ENCODE assay signal across 8 cellular contexts in the genomic region with DNA sequence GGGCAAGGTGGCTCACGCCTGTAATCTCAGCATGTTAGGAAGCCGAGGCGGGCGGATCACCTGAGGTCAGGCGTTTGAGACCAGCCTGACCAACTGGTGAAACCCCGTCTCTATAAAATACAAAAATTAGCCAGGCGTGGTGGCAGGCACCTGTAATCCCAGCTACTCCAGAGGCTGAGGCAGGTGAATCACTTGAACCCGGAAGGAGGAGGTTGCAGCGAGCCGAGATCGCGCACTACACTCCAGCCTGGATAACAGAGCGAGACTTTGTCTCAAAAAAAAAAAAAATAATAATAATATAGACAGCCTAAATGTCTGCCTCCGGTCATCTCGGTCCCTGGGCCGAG. TPM values are rescaled to one million over a fixed set of nuclear protein-coding genes. Genes with fewer than 3 reads are reported as not detected.
DNase-seq lines count a peak whose midpoint lies in the region; ATAC-seq, FAIRE-seq and TF ChIP-seq lines count a peak whose summit lies in the region.
"Not testable (repeated sequence)": the region's sequence is repeated elsewhere in the genome, so short reads cannot be mapped to it uniquely, and the experiment has no call there.

No MANE protein-coding gene starts in this region.

- not testable (repeated sequence) for H3K27me3 ChIP-seq in astrocyte (ENCODE audit: insufficient read depth, low read length); esophagus squamous epithelium; right lobe of liver; prostate gland (replicated peaks; ENCODE audit: insufficient read depth); tibial nerve

- peak overlapping the region; percentile 91 for H3K4me3 Mint-ChIP-seq in astrocyte (ENCODE audit: unreplicated experiment)

- H4K20me1 ChIP-seq in astrocyte (ENCODE audit: insufficient read depth, low read length), result not testable (repeated sequence)

- H3K9me3 Mint-ChIP-seq in astrocyte (ENCODE audit: unreplicated experiment), result not testable (repeated sequence)

- peak in 2 of 4 donors; percentile 8 to 20 for ATAC-seq in right lobe of liver

- H3K36me3 Mint-ChIP-seq in astrocyte (ENCODE audit: low read depth, unreplicated experiment), result not testable (repeated sequence)

- H3K4me3 ChIP-seq in Jurkat, Clone E6-1 (ENCODE audit: low read length), result peak overlapping the region; percentile 95
- H3K4me3 ChIP-seq in astrocyte (ENCODE audit: insufficient read depth, low read depth, low read length) (peak overlapping the region; percentile 80), esophagus squamous epithelium (peak overlapping the region; percentile 46 to 83 (median 78)), right lobe of liver (peak overlapping the region; percentile 70 to 91 (median 79)), prostate gland (peak overlapping the region; percentile 66 to 83), tibial nerve (peak overlapping the region; percentile 64 to 89 (median 74))

- WGBS in esophagus squamous epithelium, 2 donors, result 8 to 25% methylated on average over 14 to 15 of the region's 16 CpGs
- 8% methylated on average over 4 of the region's 16 CpGs for WGBS in right lobe of liver (ENCODE audit: insufficient coverage, low coverage, low lambda C conversion rate, missing lambda C conversion rate)
- 19% methylated on average over 16 of the region's 16 CpGs for WGBS in prostate gland
- WGBS in tibial nerve, 2 donors, result 10 to 31% methylated on average over 15 to 16 of the region's 16 CpGs

- not testable (repeated sequence) for FAIRE-seq in astrocyte (lab: Jason Lieb, UNC)

- H3K27ac ChIP-seq in VCaP (peak overlapping the region; percentile 89), astrocyte (ENCODE audit: low read depth, low read length) (peak overlapping the region; percentile 93), esophagus squamous epithelium (peak overlapping the region; percentile 88 to 97 (median 96)), right lobe of liver (peak overlapping the region; percentile 85 to 92 (median 92)), prostate gland (peak overlapping the region; percentile 82 to 89), tibial nerve (peak overlapping the region; percentile 82 to 95 (median 92))

- peaks cover 33% of the 10 kb centered on the region for H3K4me1 ChIP-seq in astrocyte (ENCODE audit: insufficient read depth, low read length)
- H3K4me1 ChIP-seq in esophagus squamous epithelium, result peaks cover 10 to 61% (median 38%) of the 10 kb centered on the region in 3 donors
- peaks cover 0 to 13% (median 4%) of the 10 kb centered on the region in 4 donors for H3K4me1 ChIP-seq in right lobe of liver
- not testable (repeated sequence) for H3K4me1 ChIP-seq in prostate gland (replicated peaks)
- H3K4me1 ChIP-seq in tibial nerve, result peaks cover 4 to 65% (median 17%) of the 10 kb centered on the region in 4 donors

- H3K27ac Mint-ChIP-seq in astrocyte (ENCODE audit: unreplicated experiment), result peak overlapping the region; percentile 88

- peaks cover 21% of the 10 kb centered on the region for H3K4me1 Mint-ChIP-seq in astrocyte (ENCODE audit: low read depth, unreplicated experiment)

- H3K9me3 ChIP-seq in astrocyte (ENCODE audit: insufficient read depth, low read depth, low read length); esophagus squamous epithelium; right lobe of liver; prostate gland; tibial nerve: not testable (repeated sequence)

- peaks cover 23% of the 10 kb centered on the region for H3K79me2 ChIP-seq in astrocyte (ENCODE audit: insufficient read depth, low read length)

- H3K36me3 ChIP-seq in astrocyte (ENCODE audit: insufficient read depth, low read length); right lobe of liver; prostate gland: not testable (repeated sequence)
- H3K36me3 ChIP-seq in esophagus squamous epithelium (peaks cover 0 to 25% (median 0%) of the 10 kb centered on the region in 3 donors), tibial nerve (peaks cover 0 to 14% (median 0%) of the 10 kb centered on the region in 3 donors)

- TF ChIP-seq CTCF in VCaP (conservative IDR thresholded peaks at IDR 0.05); astrocyte (IDR thresholded peaks at IDR 0.05; ENCODE audit: insufficient read depth, low read depth, low read length); esophagus squamous epithelium (IDR thresholded peaks at IDR 0.05); right lobe of liver (IDR thresholded peaks at IDR 0.05); prostate gland (IDR thresholded peaks at IDR 0.05); tibial nerve (IDR thresholded peaks at IDR 0.05): not testable (repeated sequence)

- TF ChIP-seq EP300 in tibial nerve (IDR thresholded peaks at IDR 0.05), result not testable (repeated sequence)

- H3K4me2 ChIP-seq in astrocyte (ENCODE audit: low read length), result peak overlapping the region; percentile 88

- intact Hi-C loops in esophagus squamous epithelium (cut with DNase I); right lobe of liver (cut with DNase I): not testable (repeated sequence)
- intact Hi-C loops in prostate gland (cut with DNase I), result loop anchor here (5.0 kb wide), 1 partner anchor 360 kb away; no protein-coding TSS in a partner anchor

- not testable (repeated sequence) for TF ChIP-seq POLR2A in esophagus squamous epithelium (IDR thresholded peaks at IDR 0.05); right lobe of liver (IDR thresholded peaks at IDR 0.05); prostate gland (IDR thresholded peaks at IDR 0.05); tibial nerve (IDR thresholded peaks at IDR 0.05)

- peak; percentile 43 for DNase-seq in COLO668 (lab: John Stamatoyannopoulos, UW; ENCODE audit: unreplicated experiment)
- DNase-seq in Jurkat, Clone E6-1 (ENCODE audit: low read depth, low spot score); astrocyte (ENCODE audit: low read depth); esophagus squamous epithelium (lab: John Stamatoyannopoulos, UW); prostate gland (ENCODE audit: low spot score); tibial nerve (ENCODE audit: low spot score in 2 of 2): not testable (repeated sequence)
- peak in 1 of 3 donors; percentile 40 for DNase-seq in right lobe of liver

- not testable (repeated sequence) for H3K27me3 Mint-ChIP-seq in astrocyte (ENCODE audit: low read depth, unreplicated experiment)

- peak overlapping the region; percentile 94 for H3K9ac ChIP-seq in astrocyte (ENCODE audit: low read length)

- peak overlapping the region; percentile 95 for H2AFZ ChIP-seq in astrocyte (ENCODE audit: low read depth, low read length)

RNA-seq across cellular contexts. Expression of a gene that starts 0.6 kb away (rescaled TPM):
- polyA plus RNA-seq in Jurkat, Clone E6-1 (2012; ENCODE audit: insufficient read depth, insufficient read length), result 46.6 TPM
- total RNA-seq in astrocyte (45.2 and 56.3 TPM in 2 replicates), esophagus squamous epithelium (10 to 100 TPM; 16.6 to 37.2 (median 17.8) TPM), right lobe of liver (10 to 100 TPM; 22.2 to 56.8 (median 39.6) TPM), prostate gland (10 to 100 TPM; 59.5 to 89.8 TPM), tibial nerve (100 to 1,000 TPM in 2 of 4 donors, 10 to 100 TPM in 2; 76.1 to 109 (median 94.4) TPM)

RNA-seq across cellular contexts. Expression of a gene that starts 49.0 kb away (rescaled TPM):
- 136 TPM for polyA plus RNA-seq in Jurkat, Clone E6-1 (2012; ENCODE audit: insufficient read depth, insufficient read length)
- total RNA-seq in astrocyte (331 and 359 TPM in 2 replicates), esophagus squamous epithelium (100 to 1,000 TPM; 174 to 267 (median 206) TPM), right lobe of liver (100 to 1,000 TPM; 205 to 296 (median 279) TPM), prostate gland (100 to 1,000 TPM; 320 to 397 TPM), tibial nerve (100 to 1,000 TPM; 262 to 296 (median 280) TPM)

RNA-seq across cellular contexts. Expression of a gene that starts 58.0 kb away (rescaled TPM):
- polyA plus RNA-seq in Jurkat, Clone E6-1 (2012; ENCODE audit: insufficient read depth, insufficient read length), result not detected
- total RNA-seq in astrocyte (1.4 and 1.7 TPM in 2 replicates), esophagus squamous epithelium (1 to 10 TPM in 3 of 4 donors, under 1 TPM in 1; 0.64 to 5.0 (median 2.2) TPM), right lobe of liver (1 to 10 TPM; 2.1 to 9.6 (median 3.1) TPM), prostate gland (10 to 100 TPM in 1 of 2 donors, 1 to 10 TPM in 1; 1.8 to 19.4 TPM), tibial nerve (1 to 10 TPM in 3 of 4 donors, under 1 TPM in 1; 0.78 to 3.1 (median 1.2) TPM)
